In the genomic region with DNA sequence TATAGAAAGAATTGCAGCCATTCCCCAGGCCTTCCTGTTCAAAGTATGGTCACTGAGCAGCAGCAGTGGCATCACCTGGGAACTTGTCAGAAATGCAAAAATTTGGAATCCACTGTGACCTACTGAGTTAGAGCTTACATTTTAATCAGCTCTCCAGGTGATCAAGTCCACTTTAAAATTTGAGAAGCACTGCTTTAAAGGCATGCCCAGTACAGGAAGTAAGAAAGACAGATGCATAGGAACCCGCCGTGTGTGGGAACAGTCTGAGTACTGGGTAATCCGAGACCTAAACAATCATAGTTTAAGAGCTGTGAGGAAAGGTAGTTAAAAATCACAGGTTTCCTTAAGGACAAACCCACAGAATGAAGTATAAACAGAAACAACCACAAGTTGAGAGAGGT, we compare ENCODE assay signal across 17 cellular contexts.
DNase-seq lines count a peak whose midpoint lies in the region; ATAC-seq and TF ChIP-seq lines count a peak whose summit lies in the region.
"Had no signal": no experiment of that assay in that cellular context is flagged by ENCODE, and none has a peak within 500 bp of the region (broad histone marks: within the 10 kb centered on the region; RNA-seq: fewer than 3 reads in every experiment).

No MANE protein-coding gene starts in this region.

- H3K9me3 ChIP-seq in HUES6 (ENCODE audit: control insufficient read depth, insufficient read depth, low read depth, low read length), result no peaks in the 10 kb centered on the region
- H3K9me3 ChIP-seq: HAP-1 had no signal

- no peak overlapping the region for H3K27ac Mint-ChIP-seq in GM23338
- H3K27ac Mint-ChIP-seq in WTC11, result peak overlapping the region; percentile 86; the same call in 1 of the 2 replicates
- H3K27ac Mint-ChIP-seq in mesothelial cell of epicardium, result peak overlapping the region; percentile 76

- H4K20me1 ChIP-seq in GM23338 (replicated peaks; ENCODE audit: insufficient read depth), result no peaks in the 10 kb centered on the region

- H3F3A ChIP-seq in GM23338 (replicated peaks; ENCODE audit: low read depth), result no peaks in the 10 kb centered on the region

- H3K27me3 Mint-ChIP-seq in GM23338 (ENCODE audit: insufficient read depth, low read depth, poor library complexity) (peaks cover 6% of the 10 kb centered on the region), WTC11 (ENCODE audit: low read depth) (no peaks in the 10 kb centered on the region), mesothelial cell of epicardium (ENCODE audit: low read depth) (no peaks in the 10 kb centered on the region)

- H3K4me2 ChIP-seq in GM23338, result 0 out of 2 replicates have a peak overlapping the region, but pooled peaks have one; percentile 3

- POLR2A ChIA-PET in WTC11 (lab: Charles Lee), result no interaction called here

- H3K4me3 Mint-ChIP-seq in GM23338, result peak overlapping the region; percentile 25; the same call in 1 of the 3 replicates
- no peak overlapping the region for H3K4me3 Mint-ChIP-seq in WTC11
- no peak overlapping the region for H3K4me3 Mint-ChIP-seq in mesothelial cell of epicardium

- H3K4me1 Mint-ChIP-seq in GM23338, result peaks cover 32% of the 10 kb centered on the region
- peaks cover 43% of the 10 kb centered on the region for H3K4me1 Mint-ChIP-seq in WTC11
- H3K4me1 Mint-ChIP-seq in mesothelial cell of epicardium, result peaks cover 14% of the 10 kb centered on the region

- H3K36me3 Mint-ChIP-seq in GM23338 (ENCODE audit: low read depth), result no peaks in the 10 kb centered on the region
- H3K36me3 Mint-ChIP-seq in WTC11, result no peaks in the 10 kb centered on the region; the same call in 1 of the 2 replicates
- no peaks in the 10 kb centered on the region for H3K36me3 Mint-ChIP-seq in mesothelial cell of epicardium

- peaks cover 6% of the 10 kb centered on the region; the same call in 1 of the 2 replicates for H3K9me2 ChIP-seq in GM23338 (ENCODE audit: insufficient read depth)

- H3K9me3 Mint-ChIP-seq in GM23338 (no peaks in the 10 kb centered on the region), WTC11 (peaks cover 15% of the 10 kb centered on the region; the same call in 1 of the 2 replicates), mesothelial cell of epicardium (peaks cover 8% of the 10 kb centered on the region)

- H3K79me2 ChIP-seq in GM23338 (replicated peaks; ENCODE audit: insufficient read depth), result no peaks in the 10 kb centered on the region

- H3K4me1 ChIP-seq in GM23338 (ENCODE audit: insufficient read depth) (peaks cover 16% of the 10 kb centered on the region), HUES6 (ENCODE audit: control insufficient read depth, insufficient read depth, low read length) (peaks cover 20% of the 10 kb centered on the region)
- H3K4me1 ChIP-seq: HAP-1 had no signal

- DNase-seq in GM23338 (ENCODE audit: low spot score), result peak; percentile 41
- DNase-seq in WTC11 (ENCODE audit: low spot score), result peak; percentile 16
- DNase-seq in mesothelial cell of epicardium (ENCODE audit: low spot score in 2 of 2, unreplicated experiment in 2 of 2), result no peak
- DNase-seq in cerebellum (ENCODE audit: low spot score), result no peak
- DNase-seq in NCI-H187 treated with DMSO at 0.1 percent for 48 hours (lab: John Stamatoyannopoulos, UW), result no peak
- DNase-seq: C1 segment of cervical spinal cord, EL, NCI-H1436, NCI-H2081 treated with DMSO at 0.1 percent for 48 hours, NCI-H345, NCI-H774, Right ventricle myocardium superior had no signal

- H3K27ac ChIP-seq in GM23338 (ENCODE audit: low read depth), result no peak overlapping the region
- H3K27ac ChIP-seq in HUES6 (ENCODE audit: low read depth, low read length), result 0 out of 2 replicates have a peak overlapping the region, but pooled peaks have one; percentile 33
- H3K27ac ChIP-seq: HL-60, SK-N-MC had no signal

- TF ChIP-seq CTCF in GM23338 (conservative IDR thresholded peaks at IDR 0.05; ENCODE audit: low read depth in 2 of 2) (no peak), WTC11 (IDR thresholded peaks at IDR 0.05) (no peak), mesothelial cell of epicardium (IDR thresholded peaks at IDR 0.05; ENCODE audit: unreplicated experiment) (no peak)

- H3K27me3 ChIP-seq in GM23338 (ENCODE audit: insufficient read depth) (no peaks in the 10 kb centered on the region), HUES6 (ENCODE audit: control insufficient read depth, insufficient read depth, low read length) (no peaks in the 10 kb centered on the region)

- ATAC-seq in GM23338 (peak; percentile 81), WTC11 (peak; percentile 90), HG03354 (IDR thresholded peaks at IDR 0.05; ENCODE audit: poor library complexity, severe bottlenecking, unreplicated experiment) (no peak)

- CTCF ChIA-PET in WTC11 (lab: Charles Lee), result interaction anchor here (1.7 kb wide), 1 partner anchor 10 kb away, joined by 9 read pairs; no protein-coding TSS in a partner anchor

- no peak overlapping the region for H3K9ac ChIP-seq in HUES6 (ENCODE audit: low read length)

- H3K36me3 ChIP-seq in GM23338 (ENCODE audit: insufficient read depth) (no peaks in the 10 kb centered on the region), HUES6 (ENCODE audit: control insufficient read depth, insufficient read depth, low read length) (no peaks in the 10 kb centered on the region)
- H3K36me3 ChIP-seq: HAP-1 had no signal

- no peak overlapping the region for H3K4me3 ChIP-seq in GM23338
- H3K4me3 ChIP-seq in HUES6 (ENCODE audit: low read depth, low read length), result no peak overlapping the region
- H3K4me3 ChIP-seq: HAP-1, SK-N-MC had no signal

- no peak overlapping the region for H2AFZ ChIP-seq in GM23338

TF ChIP-seq in GM23338, 12 proteins besides CTCF, POLR2A, EP300 and RAD21:
- TF ChIP-seq ZNF331 (CRISPR knock-in tag; IDR thresholded peaks at IDR 0.05; ENCODE audit: low read depth) (no peak), ZNF114 (CRISPR knock-in tag; IDR thresholded peaks at IDR 0.05) (no peak), NANOG (IDR thresholded peaks at IDR 0.05; ENCODE audit: borderline replicate concordance) (peak; percentile 8; the same call in 1 of the 2 replicates)
- TF ChIP-seq, protein P1, sequence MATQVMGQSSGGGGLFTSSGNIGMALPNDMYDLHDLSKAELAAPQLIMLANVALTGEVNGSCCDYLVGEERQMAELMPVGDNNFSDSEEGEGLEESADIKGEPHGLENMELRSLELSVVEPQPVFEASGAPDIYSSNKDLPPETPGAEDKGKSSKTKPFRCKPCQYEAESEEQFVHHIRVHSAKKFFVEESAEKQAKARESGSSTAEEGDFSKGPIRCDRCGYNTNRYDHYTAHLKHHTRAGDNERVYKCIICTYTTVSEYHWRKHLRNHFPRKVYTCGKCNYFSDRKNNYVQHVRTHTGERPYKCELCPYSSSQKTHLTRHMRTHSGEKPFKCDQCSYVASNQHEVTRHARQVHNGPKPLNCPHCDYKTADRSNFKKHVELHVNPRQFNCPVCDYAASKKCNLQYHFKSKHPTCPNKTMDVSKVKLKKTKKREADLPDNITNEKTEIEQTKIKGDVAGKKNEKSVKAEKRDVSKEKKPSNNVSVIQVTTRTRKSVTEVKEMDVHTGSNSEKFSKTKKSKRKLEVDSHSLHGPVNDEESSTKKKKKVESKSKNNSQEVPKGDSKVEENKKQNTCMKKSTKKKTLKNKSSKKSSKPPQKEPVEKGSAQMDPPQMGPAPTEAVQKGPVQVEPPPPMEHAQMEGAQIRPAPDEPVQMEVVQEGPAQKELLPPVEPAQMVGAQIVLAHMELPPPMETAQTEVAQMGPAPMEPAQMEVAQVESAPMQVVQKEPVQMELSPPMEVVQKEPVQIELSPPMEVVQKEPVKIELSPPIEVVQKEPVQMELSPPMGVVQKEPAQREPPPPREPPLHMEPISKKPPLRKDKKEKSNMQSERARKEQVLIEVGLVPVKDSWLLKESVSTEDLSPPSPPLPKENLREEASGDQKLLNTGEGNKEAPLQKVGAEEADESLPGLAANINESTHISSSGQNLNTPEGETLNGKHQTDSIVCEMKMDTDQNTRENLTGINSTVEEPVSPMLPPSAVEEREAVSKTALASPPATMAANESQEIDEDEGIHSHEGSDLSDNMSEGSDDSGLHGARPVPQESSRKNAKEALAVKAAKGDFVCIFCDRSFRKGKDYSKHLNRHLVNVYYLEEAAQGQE (IDR thresholded peaks at IDR 0.05; ENCODE audit: unreplicated experiment), result no peak

TF ChIP-seq in WTC11, 78 proteins besides CTCF, POLR2A, EP300 and RAD21:
- TF ChIP-seq MYBL2 (CRISPR knock-in tag; IDR thresholded peaks at IDR 0.05) (peak; percentile 24; the same call in 1 of the 2 replicates), ELF4 (CRISPR knock-in tag; IDR thresholded peaks at IDR 0.05; ENCODE audit: low read depth) (no peak)

Comparison
In these comparisons a context has a peak if more than half of its experiments do, and no peak if none do; other contexts are left out.
1. DNase-seq: peak in GM23338 (single experiment) and WTC11 (single experiment); none in mesothelial cell of epicardium (0 of 2), cerebellum (single experiment) and NCI-H187 treated with DMSO at 0.1 percent for 48 hours (single experiment).